In genomic region chr1:184283999-184284398, GRCh38 we compare ENCODE assay signal across 10 cellular contexts.
A peak's percentile ranks its signal among the peaks of the same experiment; 100 is the strongest.
DNase-seq lines count a peak whose midpoint lies in the region; ATAC-seq and TF ChIP-seq lines count a peak whose summit lies in the region.
"Had no signal": no experiment of that assay in that cellular context is flagged by ENCODE, and none has a peak within 500 bp of the region (broad histone marks: within the 10 kb centered on the region; RNA-seq: fewer than 3 reads in every experiment).

No MANE protein-coding gene starts in this region.

- H3K36me3 Mint-ChIP-seq in chondrocyte (ENCODE audit: low read depth): no peaks in the 10 kb centered on the region
- H3K36me3 Mint-ChIP-seq in activated CD8-positive, alpha-beta T cell treated with anti-CD3 and anti-CD28 coated beads, Interleukin-2, amount 10 ng/mL, durations not matched to agents 7 days and 5 days (ENCODE audit: low read depth): no peaks in the 10 kb centered on the region

- peak overlapping the region; percentile 65 for H3K27ac Mint-ChIP-seq in chondrocyte (ENCODE audit: unreplicated experiment)
- H3K27ac Mint-ChIP-seq in activated CD8-positive, alpha-beta T cell treated with anti-CD3 and anti-CD28 coated beads, Interleukin-2, amount 10 ng/mL, durations not matched to agents 7 days and 5 days: no peak overlapping the region

- H3K36me3 ChIP-seq in HEK293 (ENCODE audit: control insufficient read depth in 2 of 2, insufficient read depth in 1 of 2, low read length in 2 of 2) (no peaks in the 10 kb centered on the region), stomach smooth muscle (ENCODE audit: control insufficient read depth in 2 of 2, insufficient read depth in 2 of 2, low read length in 2 of 2) (no peaks in the 10 kb centered on the region)

- H3K4me1 Mint-ChIP-seq in chondrocyte (ENCODE audit: low read depth): peaks cover 19% of the 10 kb centered on the region
- H3K4me1 Mint-ChIP-seq in activated CD8-positive, alpha-beta T cell treated with anti-CD3 and anti-CD28 coated beads, Interleukin-2, amount 10 ng/mL, durations not matched to agents 7 days and 5 days (ENCODE audit: low read depth): no peaks in the 10 kb centered on the region

- peak; percentile 62 for ATAC-seq in left lobe of liver
- ATAC-seq in activated CD8-positive, alpha-beta T cell treated with anti-CD3 and anti-CD28 coated beads, Interleukin-2, amount 10 ng/mL, durations not matched to agents 7 days and 5 days: no peak

- TF ChIP-seq CTCF in HEK293 (tag by site-specific recombination; IDR thresholded peaks at IDR 0.05): no peak
- TF ChIP-seq CTCF in chondrocyte (IDR thresholded peaks at IDR 0.05): no peak

- H3K9me3 ChIP-seq in HEK293 (ENCODE audit: control insufficient read depth, insufficient read depth, low read depth, low read length) (no peaks in the 10 kb centered on the region), stomach smooth muscle (ENCODE audit: control insufficient read depth in 2 of 2, low read length in 2 of 2) (no peaks in the 10 kb centered on the region)

- DNase-seq in chondrocyte (ENCODE audit: low spot score) (no peak), left lobe of liver (ENCODE audit: low spot score) (no peak), NOMO-1 treated with dmso at 0.1 percent for 144 hours (lab: John Stamatoyannopoulos, UW; ENCODE audit: unreplicated experiment) (no peak), germinal center (ENCODE audit: low spot score) (no peak)
- no peak for DNase-seq in activated CD8-positive, alpha-beta T cell treated with anti-CD3 and anti-CD28 coated beads, Interleukin-2, amount 10 ng/mL, durations not matched to agents 7 days and 5 days
- DNase-seq: activated CD4-positive, alpha-beta T cell treated with anti-CD3 and anti-CD28 coated beads, Interleukin-2, amount 50 U/mL, for 1 hour; KBM-7 had no signal

- H3K27ac ChIP-seq in HEK293 (ENCODE audit: extremely low read depth, low read depth, low read length) (no peak overlapping the region), stomach smooth muscle (ENCODE audit: low read length) (peak overlapping the region; percentile 60)

- POLR2A ChIA-PET in HEK293 (lab: Yijun Ruan, JAX): no interaction called here
- POLR2A ChIA-PET in activated CD8-positive, alpha-beta T cell treated with anti-CD3 and anti-CD28 coated beads, Interleukin-2, amount 10 ng/mL, durations not matched to agents 7 days and 5 days (lab: Charles Lee): no interaction called here

- H3K4me1 ChIP-seq in HEK293 (ENCODE audit: control insufficient read depth, insufficient read depth, low read length) (no peaks in the 10 kb centered on the region), stomach smooth muscle (ENCODE audit: control insufficient read depth, insufficient read depth, low read length) (peaks cover 17% of the 10 kb centered on the region)

- no peak overlapping the region for H3K9ac ChIP-seq in stomach smooth muscle (ENCODE audit: low read length in 2 of 2)

- no peaks in the 10 kb centered on the region for H3K9me3 Mint-ChIP-seq in chondrocyte (ENCODE audit: low read depth)
- no peaks in the 10 kb centered on the region for H3K9me3 Mint-ChIP-seq in activated CD8-positive, alpha-beta T cell treated with anti-CD3 and anti-CD28 coated beads, Interleukin-2, amount 10 ng/mL, durations not matched to agents 7 days and 5 days (ENCODE audit: insufficient read depth)

- no peaks in the 10 kb centered on the region for H3K27me3 ChIP-seq in stomach smooth muscle (ENCODE audit: control insufficient read depth in 1 of 2, insufficient read depth in 2 of 2, low read length in 2 of 2)

- H3K4me3 ChIP-seq in HEK293 (ENCODE audit: low read depth, low read length) (no peak overlapping the region), stomach smooth muscle (ENCODE audit: low read length in 2 of 2) (no peak overlapping the region)
- H3K4me3 ChIP-seq: lung had no signal

- H3K4me3 Mint-ChIP-seq in chondrocyte (ENCODE audit: unreplicated experiment): no peak overlapping the region
- no peak overlapping the region for H3K4me3 Mint-ChIP-seq in activated CD8-positive, alpha-beta T cell treated with anti-CD3 and anti-CD28 coated beads, Interleukin-2, amount 10 ng/mL, durations not matched to agents 7 days and 5 days

- CTCF ChIA-PET in HEK293 (lab: Yijun Ruan, JAX): interaction anchor here (0.6 kb wide), 1 partner anchor 200 kb away, joined by 5 read pairs; no protein-coding TSS in a partner anchor
- CTCF ChIA-PET in activated CD8-positive, alpha-beta T cell treated with anti-CD3 and anti-CD28 coated beads, Interleukin-2, amount 10 ng/mL, durations not matched to agents 7 days and 5 days (lab: Charles Lee): no interaction called here

- H3K27me3 Mint-ChIP-seq in chondrocyte (ENCODE audit: low read depth): no peaks in the 10 kb centered on the region
- no peaks in the 10 kb centered on the region for H3K27me3 Mint-ChIP-seq in activated CD8-positive, alpha-beta T cell treated with anti-CD3 and anti-CD28 coated beads, Interleukin-2, amount 10 ng/mL, durations not matched to agents 7 days and 5 days (ENCODE audit: low read depth)

TF ChIP-seq in HEK293, 187 proteins besides CTCF, POLR2A, EP300 and RAD21:
- TF ChIP-seq ZIC2 (tag by site-specific recombination; IDR thresholded peaks at IDR 0.05) (peak; percentile 87), ZNF621 (tag by site-specific recombination; IDR thresholded peaks at IDR 0.05) (no peak), KLF9 (tag by site-specific recombination; IDR thresholded peaks at IDR 0.05; ENCODE audit: low read depth) (no peak), GLIS1 (tag by site-specific recombination; IDR thresholded peaks at IDR 0.05) (peak; percentile 29; the same call in 1 of the 2 replicates)
